8 cellular contexts compared by ENCODE assay signal in the genomic region with DNA sequence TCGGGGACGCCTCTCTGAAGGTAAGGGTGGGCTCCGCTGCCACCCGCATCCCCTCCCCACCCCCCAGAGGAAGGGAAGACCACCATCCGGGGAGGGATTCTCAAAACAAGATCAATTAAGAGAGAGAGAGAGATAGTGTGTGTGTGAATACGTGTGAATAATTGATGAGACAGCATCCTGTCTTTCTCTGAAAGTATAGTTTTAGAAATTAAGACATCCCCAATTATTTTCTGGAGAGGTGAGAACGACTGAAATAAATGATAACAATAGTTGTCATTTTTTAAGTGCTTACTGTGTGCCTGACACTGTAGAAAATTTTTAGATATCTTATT. TPM values are rescaled to one million over a fixed set of nuclear protein-coding genes. Genes with fewer than 3 reads are reported as not detected.
A peak's percentile ranks its signal among the peaks of the same experiment; 100 is the strongest.
DNase-seq lines count a peak whose midpoint lies in the region; ATAC-seq and TF ChIP-seq lines count a peak whose summit lies in the region.

No MANE protein-coding gene starts in this region.

- no peaks in the 10 kb centered on the region for H3K27me3 ChIP-seq in KMS-11 (ENCODE audit: insufficient read depth, low read depth)
- no peaks in the 10 kb centered on the region for H3K27me3 ChIP-seq in rectal smooth muscle tissue (ENCODE audit: control insufficient read depth, insufficient read depth, low read length)

- H3K79me2 ChIP-seq in KMS-11 (ENCODE audit: insufficient read depth, low read depth) = no peaks in the 10 kb centered on the region

- H3K4me2 ChIP-seq in KMS-11 = peak overlapping the region; percentile 47; the same call in 1 of the 2 replicates

- TF ChIP-seq CTCF in KMS-11 (conservative IDR thresholded peaks at IDR 0.05; ENCODE audit: low read depth, low read length) (no peak), epithelial cell of proximal tubule (conservative IDR thresholded peaks at IDR 0.05; ENCODE audit: low read depth, low read length) (no peak)

- H3K4me3 ChIP-seq in KMS-11 (IDR thresholded peaks at IDR 0.05; ENCODE audit: insufficient read depth, low read depth, low read length) (peak overlapping the region; percentile 41), epithelial cell of proximal tubule (ENCODE audit: low read depth, low read length) (peak overlapping the region; percentile 90), rectal smooth muscle tissue (ENCODE audit: low read length) (peak overlapping the region; percentile 56)

- H4K20me1 ChIP-seq in KMS-11 (ENCODE audit: insufficient read depth) = no peaks in the 10 kb centered on the region

- H2AFZ ChIP-seq in KMS-11 (ENCODE audit: low read depth) = peak overlapping the region; percentile 75

- H3K36me3 ChIP-seq in KMS-11 (ENCODE audit: insufficient read depth) (no peaks in the 10 kb centered on the region), rectal smooth muscle tissue (ENCODE audit: control insufficient read depth, insufficient read depth, low read length) (no peaks in the 10 kb centered on the region)

- H3K27ac ChIP-seq in KMS-11 (no peak overlapping the region), rectal smooth muscle tissue (ENCODE audit: low read depth, low read length) (no peak overlapping the region)

- no peak overlapping the region; the same call in 1 of the 2 replicates for H3K9ac ChIP-seq in KMS-11
- H3K9ac ChIP-seq in rectal smooth muscle tissue (ENCODE audit: low read length) = no peak overlapping the region

- DNase-seq in epithelial cell of proximal tubule (ENCODE audit: low read depth) = no peak
- no peak for DNase-seq in NCI-H446 treated with DMSO at 0.1 percent for 48 hours (lab: John Stamatoyannopoulos, UW)
- no peak for DNase-seq in NCI-H1930 (lab: John Stamatoyannopoulos, UW)
- DNase-seq in DMS79 (lab: John Stamatoyannopoulos, UW) = no peak
- DNase-seq in NCI-H82 treated with DMSO at 0.1 percent for 48 hours (lab: John Stamatoyannopoulos, UW; ENCODE audit: unreplicated experiment) = no peak

- H3K4me1 ChIP-seq in KMS-11 (ENCODE audit: low read depth, poor library complexity, severe bottlenecking) = peaks cover 8% of the 10 kb centered on the region
- H3K4me1 ChIP-seq in rectal smooth muscle tissue (ENCODE audit: control insufficient read depth, insufficient read depth, low read length) = no peaks in the 10 kb centered on the region

- peak; percentile 5 for ATAC-seq in GM18909 (IDR thresholded peaks at IDR 0.05; ENCODE audit: poor library complexity, unreplicated experiment)

RNA-seq across cellular contexts. Expression of gene IL18R1, which starts 0.8 kb away (rescaled TPM):
- total RNA-seq in epithelial cell of proximal tubule = 0.12 and 2.5 TPM in 2 replicates

RNA-seq across cellular contexts. Expression of gene IL1RL1, which starts 45.0 kb away (rescaled TPM):
- 0.58 and 4.7 TPM in 2 replicates for total RNA-seq in epithelial cell of proximal tubule
